9 cellular contexts compared by ENCODE assay signal in genomic region chr16:22130528-22130927, GRCh38. TPM values are rescaled to one million over a fixed set of nuclear protein-coding genes. Genes with fewer than 3 reads are reported as not detected.
"Had no signal": no experiment of that assay in that cellular context is flagged by ENCODE, and none has a peak within 500 bp of the region (broad histone marks: within the 10 kb centered on the region; RNA-seq: fewer than 3 reads in every experiment).

No MANE protein-coding gene starts in this region.

- H3K4me3 ChIP-seq: GM12878 had no signal

- DNase-seq: GDM1, GF-D8 had no signal

- ATAC-seq: GM12878 had no signal

- FAIRE-seq: G401.6, GM12878, GM12891, GM12892, GM18507, GM19239 had no signal

RNA-seq across cellular contexts. Expression of gene SDR42E2, which starts 31.8 kb away (rescaled TPM):
- total RNA-seq: G401, GM12878 had no signal

RNA-seq across cellular contexts. Expression of gene VWA3A, which starts 38.2 kb away (rescaled TPM):
- total RNA-seq: GM12878 had no signal
